ENCODE assay signal across 9 cellular contexts in genomic region chr3:185552358-185552877, GRCh38. TPM values are rescaled to one million over a fixed set of nuclear protein-coding genes. Genes with fewer than 3 reads are reported as not detected.
DNase-seq lines count a peak whose midpoint lies in the region; ATAC-seq and TF ChIP-seq lines count a peak whose summit lies in the region.
"Had no signal": no experiment of that assay in that cellular context is flagged by ENCODE, and none has a peak within 500 bp of the region (broad histone marks: within the 10 kb centered on the region; RNA-seq: fewer than 3 reads in every experiment).

Gene LIPH, minus strand, starts transcription at chr3:185552588. Its CDS starts 117 bp downstream, at chr3:185552471.

- TF ChIP-seq CTCF in PC-3 (conservative IDR thresholded peaks at IDR 0.05; ENCODE audit: low read depth, low read length) = no peak
- TF ChIP-seq CTCF in type B pancreatic cell (conservative IDR thresholded peaks at IDR 0.05) = no peak
- TF ChIP-seq CTCF in spleen (IDR thresholded peaks at IDR 0.05 in 8 of 11, conservative IDR thresholded peaks at IDR 0.05 in 3 of 11) = no peak

- 41 to 50% (median 45%) methylated on average over 6 of the region's 6 CpGs for WGBS in spleen, 5 donors

- TF ChIP-seq POLR2A in spleen (IDR thresholded peaks at IDR 0.05) = no peak

- H3K27me3 ChIP-seq in PC-3 (ENCODE audit: low read length) (no peaks in the 10 kb centered on the region), spleen (replicated peaks in 1 of 7) (peaks cover 0 to 5% (median 0%) of the 10 kb centered on the region in 7 donors)

- H3K4me3 ChIP-seq in PC-3 (ENCODE audit: low read length) (peak within 1 kb of the TSS; percentile 34), spleen (peak within 1 kb of the TSS in 3 of 8 donors; percentile 1 to 43 (median 16))

- peak; percentile 87 for ATAC-seq in GM18861 (IDR thresholded peaks at IDR 0.05; ENCODE audit: unreplicated experiment)
- ATAC-seq in HG03045 (IDR thresholded peaks at IDR 0.05; ENCODE audit: unreplicated experiment) = peak; percentile 62
- ATAC-seq in PC-3 = peak; percentile 72

- intact Hi-C loops in PC-3 (cut with micrococcal nuclease) (loop anchor here (10.0 kb wide), 1 partner anchor 188 kb away; the partner anchor contains the start of gene MAP3K13), spleen (cut with DNase I; ENCODE audit: low total_unique reads) (no loop called here)

- peaks cover 11% of the 10 kb centered on the region for H3K4me1 Mint-ChIP-seq in type B pancreatic cell (ENCODE audit: unreplicated experiment)

- H3K4me1 ChIP-seq in PC-3 (ENCODE audit: insufficient read depth, low read length) = peaks cover 51% of the 10 kb centered on the region
- peaks cover 0 to 6% (median 2%) of the 10 kb centered on the region in 6 donors for H3K4me1 ChIP-seq in spleen

- H3K36me3 ChIP-seq in PC-3 (ENCODE audit: low read depth, low read length) = no peaks in the 10 kb centered on the region
- H3K36me3 ChIP-seq in spleen = no peaks in the 10 kb centered on the region

- BruUV-seq in PC-3 (replicated peaks; lab: Mats Ljungman, UMichigan) = no TSS peak

- CTCF ChIA-PET in PC-3 (lab: Charles Lee) = no interaction called here

- peak within 1 kb of the TSS; percentile 54 for H2AFZ ChIP-seq in PC-3 (ENCODE audit: low read length)

- peak within 1 kb of the TSS; percentile 53 for H3K4me2 ChIP-seq in PC-3 (ENCODE audit: low read length)

- DNase-seq in AG08395 (ENCODE audit: low spot score) = peak; percentile 15
- peak; percentile 75 for DNase-seq in PC-3
- DNase-seq in foreskin melanocyte = peak; percentile 1
- no peak for DNase-seq in type B pancreatic cell (ENCODE audit: extremely low spot score, unreplicated experiment)
- no peak for DNase-seq in UCSD-AML1 (lab: John Stamatoyannopoulos, UW; ENCODE audit: unreplicated experiment)
- DNase-seq in spleen = no peak

- no peaks in the 10 kb centered on the region for H3K36me3 Mint-ChIP-seq in type B pancreatic cell

- no peaks in the 10 kb centered on the region for H3F3A ChIP-seq in PC-3 (ENCODE audit: low read length, unreplicated experiment)

- peak within 1 kb of the TSS; percentile 68 for H3K4me3 Mint-ChIP-seq in type B pancreatic cell

- POLR2A ChIA-PET in PC-3 (lab: Charles Lee; ENCODE audit: unreplicated experiment) = no interaction called here

- H3K9me3 ChIP-seq in PC-3 (ENCODE audit: low read length) (no peaks in the 10 kb centered on the region), spleen (no peaks in the 10 kb centered on the region)

- H3K9ac ChIP-seq in PC-3 (ENCODE audit: low read length) = peak within 1 kb of the TSS; percentile 21

- no peaks in the 10 kb centered on the region for H3K79me2 ChIP-seq in PC-3 (ENCODE audit: low read length)

- no peaks in the 10 kb centered on the region for H4K20me1 ChIP-seq in PC-3 (ENCODE audit: low read length)

- H3K9me3 Mint-ChIP-seq in type B pancreatic cell = no peaks in the 10 kb centered on the region

- H3K9me2 ChIP-seq in PC-3 (replicated peaks; ENCODE audit: low read length) = no peaks in the 10 kb centered on the region

- H3K27ac ChIP-seq in PC-3 (ENCODE audit: low read length) (peak within 1 kb of the TSS; percentile 39), spleen (no peak within 1 kb of the TSS)

- peak within 1 kb of the TSS; percentile 91 for H3K27ac Mint-ChIP-seq in type B pancreatic cell

- H3K27me3 Mint-ChIP-seq in type B pancreatic cell = no peaks in the 10 kb centered on the region

RNA-seq across cellular contexts. Expression of gene LIPH, which starts in this region (rescaled TPM):
- total RNA-seq in PC-3 (2014; rRNA removed) = 0.35 and 1.0 TPM in 2 replicates
- total RNA-seq in type B pancreatic cell (ENCODE audit: low replicate concordance) = 5.3 and 8.4 TPM in 2 replicates
- 1 to 10 TPM in 5 of 7 donors, under 1 TPM in 2; 0.83 to 3.1 (median 1.7) TPM for total RNA-seq in spleen
- polyA plus RNA-seq in spleen = under 1 TPM; 0.03 to 0.38 (median 0.09) TPM
- total RNA-seq: temporal lobe had no signal

Comparison
In these comparisons a context has a peak if more than half of its experiments do, and no peak if none do; other contexts are left out.
1. DNase-seq: peak in AG08395 (single experiment), PC-3 (single experiment) and foreskin melanocyte (single experiment); none in type B pancreatic cell (single experiment), UCSD-AML1 (single experiment) and spleen (single experiment).
2. Peak in every context shown above with its lines, with median percentiles within 50 percentile points of each other: ATAC-seq.